25 cellular contexts compared by ENCODE assay signal in genomic region chr1:43781574-43781973, GRCh38.
A peak's percentile ranks its signal among the peaks of the same experiment; 100 is the strongest.
DNase-seq lines count a peak whose midpoint lies in the region; ATAC-seq and TF ChIP-seq lines count a peak whose summit lies in the region.
"Had no signal": no experiment of that assay in that cellular context is flagged by ENCODE, and none has a peak within 500 bp of the region (broad histone marks: within the 10 kb centered on the region; RNA-seq: fewer than 3 reads in every experiment).

No MANE protein-coding gene starts in this region.

- H4K20me1 ChIP-seq in PC-9 (ENCODE audit: insufficient read depth), result no peaks in the 10 kb centered on the region

- H2AFZ ChIP-seq in PC-9, result no peak overlapping the region
- H2AFZ ChIP-seq: GM23338, parathyroid adenoma had no signal

- no peak for ATAC-seq in GM21723 (IDR thresholded peaks at IDR 0.05; ENCODE audit: unreplicated experiment)
- no peak for ATAC-seq in HG03097 (IDR thresholded peaks at IDR 0.05; ENCODE audit: low FRiP score, unreplicated experiment)
- ATAC-seq: activated T-cell treated with anti-CD3 and anti-CD28 coated beads, Interleukin-2, amount 50 U/mL, for 4 hours; gastroesophageal sphincter; GM23338; left ventricle myocardium superior; naive thymus-derived CD8-positive, alpha-beta T cell; right cardiac atrium; stimulated activated naive CD8-positive, alpha-beta T cell treated with anti-CD3 and anti-CD28 coated beads, Interleukin-15, Interleukin-2, amounts not matched to agents 100 U/mL and 50 U/mL, for 24 hours had no signal

- DNase-seq in Kasumi-1 (lab: John Stamatoyannopoulos, UW), result peak; percentile 12 to 26
- peak in 1 of 2 experiments; percentile 54 for DNase-seq in PC-9
- peak; percentile 17 for DNase-seq in fibroblast of villous mesenchyme (ENCODE audit: low read depth)
- no peak for DNase-seq in T-helper 2 cell
- no peak for DNase-seq in activated T-helper 2 cell treated with anti-CD3 and anti-CD28 coated beads, Interferon-gamma antibody, Interleukin-2, Interleukin-4, amounts not matched to agents 10 μg/mL and 5 μg/mL and 100 μg/mL, durations not matched to agents 14 hours and 24 hours and 36 hours (ENCODE audit: low spot score)
- DNase-seq: activated CD4-positive, alpha-beta T cell treated with anti-CD3 and anti-CD28 coated beads for 4 hours; activated naive CD4-positive, alpha-beta T cell treated with Interleukin-2 at 50 U/mL for 16 hours; activated T-cell treated with anti-CD3 and anti-CD28 coated beads, Interleukin-2, amount 50 U/mL, for 4 hours; effector CD8-positive, alpha-beta T cell; erythroblast; Karpas-422; left ventricle myocardium superior; naive thymus-derived CD8-positive, alpha-beta T cell; NCI-H1105 treated with DMSO at 0.1 percent for 48 hours; NCI-H2081; NCI-H226; NCI-H748 treated with DMSO at 0.1 percent for 48 hours; right cardiac atrium; stimulated activated naive CD8-positive, alpha-beta T cell treated with anti-CD3 and anti-CD28 coated beads, Interleukin-15, Interleukin-2, amounts not matched to agents 100 U/mL and 50 U/mL, for 24 hours had no signal

- intact Hi-C loops in PC-9 (cut with micrococcal nuclease; ENCODE audit: unreplicated experiment), result no loop called here
- intact Hi-C loops in activated T-helper 2 cell treated with anti-CD3 and anti-CD28 coated beads, Interferon-gamma antibody, Interleukin-2, Interleukin-4, amounts not matched to agents 10 μg/mL and 5 μg/mL and 100 μg/mL, durations not matched to agents 14 hours and 24 hours and 36 hours (cut with micrococcal nuclease), result no loop called here

- H3F3A ChIP-seq in PC-9 (ENCODE audit: insufficient read depth, low read depth), result peaks cover 32% of the 10 kb centered on the region

- no peak overlapping the region for H3K4me3 Mint-ChIP-seq in activated T-helper 2 cell treated with anti-CD3 and anti-CD28 coated beads, Interferon-gamma antibody, Interleukin-2, Interleukin-4, amounts not matched to agents 10 μg/mL and 5 μg/mL and 100 μg/mL, durations not matched to agents 14 hours and 24 hours and 36 hours (ENCODE audit: low read depth)
- H3K4me3 Mint-ChIP-seq: activated T-cell treated with anti-CD3 and anti-CD28 coated beads, Interleukin-2, amount 50 U/mL, for 4 hours; GM23338; mesothelial cell of epicardium had no signal

- H3K36me3 Mint-ChIP-seq in activated T-helper 2 cell treated with anti-CD3 and anti-CD28 coated beads, Interferon-gamma antibody, Interleukin-2, Interleukin-4, amounts not matched to agents 10 μg/mL and 5 μg/mL and 100 μg/mL, durations not matched to agents 14 hours and 24 hours and 36 hours (ENCODE audit: low read depth), result peaks cover 36% of the 10 kb centered on the region

- H3K79me2 ChIP-seq in PC-9 (ENCODE audit: low read depth), result no peaks in the 10 kb centered on the region
- H3K79me2 ChIP-seq: parathyroid adenoma had no signal

- H3K9me3 ChIP-seq in PC-9 (ENCODE audit: insufficient read depth, low read depth), result peaks cover 15% of the 10 kb centered on the region; the same call in 1 of the 2 replicates

- no peak overlapping the region for H3K27ac Mint-ChIP-seq in activated T-helper 2 cell treated with anti-CD3 and anti-CD28 coated beads, Interferon-gamma antibody, Interleukin-2, Interleukin-4, amounts not matched to agents 10 μg/mL and 5 μg/mL and 100 μg/mL, durations not matched to agents 14 hours and 24 hours and 36 hours
- H3K27ac Mint-ChIP-seq: GM23338; mesothelial cell of epicardium; naive thymus-derived CD8-positive, alpha-beta T cell had no signal

- H3K4me3 ChIP-seq in PC-9, result no peak overlapping the region
- H3K4me3 ChIP-seq in fibroblast of villous mesenchyme (ENCODE audit: low read depth, low read length), result no peak overlapping the region
- H3K4me3 ChIP-seq: gastroesophageal sphincter, GM23338 had no signal

- no peaks in the 10 kb centered on the region for H3K36me3 ChIP-seq in PC-9 (ENCODE audit: low read depth)
- H3K36me3 ChIP-seq: gastroesophageal sphincter had no signal

- peaks cover 27% of the 10 kb centered on the region for H3K9me3 Mint-ChIP-seq in activated T-helper 2 cell treated with anti-CD3 and anti-CD28 coated beads, Interferon-gamma antibody, Interleukin-2, Interleukin-4, amounts not matched to agents 10 μg/mL and 5 μg/mL and 100 μg/mL, durations not matched to agents 14 hours and 24 hours and 36 hours

- H3K4me2 ChIP-seq in PC-9, result 0 out of 2 replicates have a peak overlapping the region, but pooled peaks have one; percentile 1
- H3K4me2 ChIP-seq: GM23338 had no signal

- peaks cover 52% of the 10 kb centered on the region for H3K4me1 ChIP-seq in PC-9 (replicated peaks; ENCODE audit: insufficient read depth)
- H3K4me1 ChIP-seq: parathyroid adenoma had no signal

- no peaks in the 10 kb centered on the region for H3K27me3 Mint-ChIP-seq in activated T-helper 2 cell treated with anti-CD3 and anti-CD28 coated beads, Interferon-gamma antibody, Interleukin-2, Interleukin-4, amounts not matched to agents 10 μg/mL and 5 μg/mL and 100 μg/mL, durations not matched to agents 14 hours and 24 hours and 36 hours (ENCODE audit: low read depth)
- H3K27me3 Mint-ChIP-seq: naive thymus-derived CD8-positive, alpha-beta T cell had no signal

- TF ChIP-seq CTCF in PC-9 (conservative IDR thresholded peaks at IDR 0.05), result no peak
- TF ChIP-seq CTCF in fibroblast of villous mesenchyme (IDR thresholded peaks at IDR 0.05; ENCODE audit: insufficient read depth, low read depth, low read length), result no peak

- peaks cover 25% of the 10 kb centered on the region for H3K4me1 Mint-ChIP-seq in activated T-helper 2 cell treated with anti-CD3 and anti-CD28 coated beads, Interferon-gamma antibody, Interleukin-2, Interleukin-4, amounts not matched to agents 10 μg/mL and 5 μg/mL and 100 μg/mL, durations not matched to agents 14 hours and 24 hours and 36 hours (ENCODE audit: low read depth)

- no peaks in the 10 kb centered on the region for H3K27me3 ChIP-seq in PC-9 (ENCODE audit: insufficient read depth, low read depth)
- H3K27me3 ChIP-seq: gastroesophageal sphincter had no signal

- CTCF ChIA-PET in PC-9 (lab: Charles Lee), result interaction anchor here (0.6 to 1.0 kb wide), 3 partner anchors 17 to 130 kb away, joined by 3 to 8 read pairs (median 7); no protein-coding TSS in a partner anchor

- H3K27ac ChIP-seq in PC-9, result peak overlapping the region; percentile 99
- H3K27ac ChIP-seq: gastroesophageal sphincter, parathyroid adenoma had no signal

- POLR2A ChIA-PET in PC-9 (lab: Charles Lee; ENCODE audit: unreplicated experiment), result interaction anchor here (0.5 to 0.6 kb wide), 2 partner anchors 13 to 72 kb away, joined by 5 to 7 read pairs; no protein-coding TSS in a partner anchor

- no TSS peak for BruUV-seq in PC-9 (replicated peaks; lab: Mats Ljungman, UMichigan)

- H3K9me2 ChIP-seq in PC-9 (ENCODE audit: insufficient read depth), result no peaks in the 10 kb centered on the region

Comparison
In these comparisons a context has a peak if more than half of its experiments do, and no peak if none do; other contexts are left out.
1. DNase-seq: peak in Kasumi-1 (2 of 2) and fibroblast of villous mesenchyme (single experiment); none in T-helper 2 cell (0 of 5) and activated T-helper 2 cell treated with anti-CD3 and anti-CD28 coated beads, Interferon-gamma antibody, Interleukin-2, Interleukin-4, amounts not matched to agents 10 μg/mL and 5 μg/mL and 100 μg/mL, durations not matched to agents 14 hours and 24 hours and 36 hours (single experiment).